18 cellular contexts compared by ENCODE assay signal in the genomic region with DNA sequence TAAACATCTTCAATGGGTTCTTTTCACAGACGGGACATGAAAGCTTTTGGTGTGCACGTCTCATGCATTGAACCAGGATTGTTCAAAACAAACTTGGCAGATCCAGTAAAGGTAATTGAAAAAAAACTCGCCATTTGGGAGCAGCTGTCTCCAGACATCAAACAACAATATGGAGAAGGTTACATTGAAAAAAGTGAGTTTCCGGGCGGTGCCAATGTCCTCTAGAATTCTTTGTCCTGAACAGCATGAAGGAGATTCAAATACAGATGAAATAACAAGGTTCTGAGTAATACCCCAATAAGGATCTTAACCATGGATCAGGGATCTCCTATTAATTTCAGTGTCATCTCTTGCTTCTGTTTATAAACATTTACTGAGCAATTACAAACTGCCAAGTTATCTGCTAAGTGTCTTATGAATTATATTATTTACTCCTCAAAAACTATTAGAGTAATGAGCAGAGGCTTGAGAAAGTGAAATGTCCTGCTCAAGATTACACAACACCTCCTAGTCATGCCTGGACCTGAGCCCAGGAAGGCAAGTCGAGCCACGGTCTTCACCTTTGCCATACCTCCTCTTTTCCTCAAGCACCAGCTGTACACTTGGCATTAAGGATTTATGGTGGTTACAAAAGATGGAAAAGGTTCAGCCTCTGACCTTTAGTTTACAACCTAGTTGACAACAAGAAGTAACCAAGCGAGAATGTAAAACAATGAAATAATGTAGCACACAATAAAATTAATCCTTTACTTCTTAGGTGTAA. TPM values are rescaled to one million over a fixed set of nuclear protein-coding genes. Genes with fewer than 3 reads are reported as not detected.
A peak's percentile ranks its signal among the peaks of the same experiment; 100 is the strongest.
DNase-seq lines count a peak whose midpoint lies in the region; ATAC-seq, FAIRE-seq and TF ChIP-seq lines count a peak whose summit lies in the region.
"Had no signal": no experiment of that assay in that cellular context is flagged by ENCODE, and none has a peak within 500 bp of the region (broad histone marks: within the 10 kb centered on the region; RNA-seq: fewer than 3 reads in every experiment).

No MANE protein-coding gene starts in this region.

- no peak overlapping the region for H2AFZ ChIP-seq in keratinocyte (ENCODE audit: control insufficient read depth, low read length)

- H4K20me1 ChIP-seq in keratinocyte (ENCODE audit: control insufficient read depth, extremely low read depth, insufficient read depth, low read length) = no peaks in the 10 kb centered on the region

- no peaks in the 10 kb centered on the region for H3K9me1 ChIP-seq in keratinocyte (ENCODE audit: control insufficient read depth, extremely low read depth, insufficient read depth, low read length)

- DNase-seq in DMS 273 (lab: John Stamatoyannopoulos, UW; ENCODE audit: unreplicated experiment) (peak; percentile 7), DMS 273 treated with DMSO at 0.1 percent for 48 hours (lab: John Stamatoyannopoulos, UW) (no peak), body of pancreas (peak; percentile 48 to 61 (median 50)), keratinocyte (ENCODE audit: low read depth, low spot score) (no peak), upper lobe of left lung (peak in 1 of 2 donors; percentile 83), ovary (no peak), NCI-H1048 (lab: John Stamatoyannopoulos, UW) (no peak), NAMALWA (ENCODE audit: low spot score) (no peak)
- DNase-seq: erythroblast, Karpas-422, NCI-H2227 treated with DMSO at 0.1 percent for 48 hours, SHP77 had no signal

- H3K27me3 ChIP-seq in body of pancreas = no peaks in the 10 kb centered on the region
- peaks cover 3% of the 10 kb centered on the region for H3K27me3 ChIP-seq in keratinocyte (ENCODE audit: control insufficient read depth, extremely low read depth, insufficient read depth, low read length)
- H3K27me3 ChIP-seq in upper lobe of left lung = no peaks in the 10 kb centered on the region
- H3K27me3 ChIP-seq in ovary = no peaks in the 10 kb centered on the region
- H3K27me3 ChIP-seq: ascending aorta had no signal

- dilution Hi-C loops in keratinocyte (cut with MboI; ENCODE audit: extremely low pct_ligation_motif_present, low sequenced_read_pairs) = no loop called here

- peak; percentile 95 for FAIRE-seq in keratinocyte (lab: Jason Lieb, UNC)
- FAIRE-seq: islet of Langerhans had no signal

- WGBS in body of pancreas, 2 donors = 57 to 59% methylated on average over 8 of the region's 8 CpGs
- 57 to 64% methylated on average over 8 of the region's 8 CpGs for WGBS in upper lobe of left lung, 2 donors
- 63 to 70% (median 67%) methylated on average over 8 of the region's 8 CpGs for WGBS in ovary, 3 donors

- no peaks in the 10 kb centered on the region for H3K4me1 ChIP-seq in body of pancreas
- H3K4me1 ChIP-seq in keratinocyte (ENCODE audit: control insufficient read depth, extremely low read depth, insufficient read depth, low read length) = peaks cover 36% of the 10 kb centered on the region
- peaks cover 0 to 32% (median 5%) of the 10 kb centered on the region in 4 donors for H3K4me1 ChIP-seq in upper lobe of left lung
- H3K4me1 ChIP-seq in ovary (ENCODE audit: insufficient read depth) = no peaks in the 10 kb centered on the region
- H3K4me1 ChIP-seq: ascending aorta, HAP-1 had no signal

- no peaks in the 10 kb centered on the region for H3K79me2 ChIP-seq in keratinocyte (ENCODE audit: control insufficient read depth, insufficient read depth, low read length)

- ATAC-seq in body of pancreas (peak; percentile 63), upper lobe of left lung (ENCODE audit: low FRiP score in 2 of 2) (peak; percentile 63 to 70)

- H3K4me3 ChIP-seq in body of pancreas (no peak overlapping the region), keratinocyte (ENCODE audit: control insufficient read depth in 2 of 3, extremely low read depth in 1 of 3, insufficient read depth in 2 of 3, low read depth in 1 of 3, low read length in 3 of 3) (no peak overlapping the region), upper lobe of left lung (no peak overlapping the region), ovary (no peak overlapping the region)
- H3K4me3 ChIP-seq: ascending aorta, HAP-1 had no signal

- H3K36me3 ChIP-seq in body of pancreas (replicated peaks in 1 of 2; ENCODE audit: insufficient read depth in 1 of 2, low read depth in 2 of 2) = no peaks in the 10 kb centered on the region
- no peaks in the 10 kb centered on the region for H3K36me3 ChIP-seq in keratinocyte (ENCODE audit: control insufficient read depth in 2 of 2, extremely low read depth in 1 of 2, insufficient read depth in 2 of 2, low read length in 2 of 2)
- no peaks in the 10 kb centered on the region for H3K36me3 ChIP-seq in upper lobe of left lung
- no peaks in the 10 kb centered on the region for H3K36me3 ChIP-seq in ovary
- H3K36me3 ChIP-seq: ascending aorta, HAP-1 had no signal

- TF ChIP-seq CTCF in body of pancreas (IDR thresholded peaks at IDR 0.05) = no peak
- no peak for TF ChIP-seq CTCF in keratinocyte (optimal IDR thresholded peaks at IDR 0.05 in 1 of 3, IDR thresholded peaks at IDR 0.05 in 1 of 3, conservative IDR thresholded peaks at IDR 0.05 in 1 of 3; ENCODE audit: extremely low read depth in 1 of 3, insufficient read depth in 2 of 3, low read length in 3 of 3)
- no peak for TF ChIP-seq CTCF in upper lobe of left lung (IDR thresholded peaks at IDR 0.05)
- no peak for TF ChIP-seq CTCF in ovary (IDR thresholded peaks at IDR 0.05)

- peak overlapping the region; percentile 46 for H3K4me2 ChIP-seq in keratinocyte (ENCODE audit: control insufficient read depth, extremely low read depth, insufficient read depth, low read depth, low read length)

- H3K9me3 ChIP-seq in body of pancreas = no peaks in the 10 kb centered on the region
- H3K9me3 ChIP-seq in keratinocyte (ENCODE audit: control insufficient read depth, low read depth, low read length) = no peaks in the 10 kb centered on the region
- no peaks in the 10 kb centered on the region for H3K9me3 ChIP-seq in upper lobe of left lung
- H3K9me3 ChIP-seq in ovary = no peaks in the 10 kb centered on the region
- H3K9me3 ChIP-seq: ascending aorta had no signal

- no peak overlapping the region for H3K9ac ChIP-seq in keratinocyte (ENCODE audit: control insufficient read depth, extremely low read depth, insufficient read depth, low read length)

- TF ChIP-seq EP300 in upper lobe of left lung (IDR thresholded peaks at IDR 0.05) (peak in 1 of 4 donors; percentile 38), ovary (IDR thresholded peaks at IDR 0.05) (no peak)

- TF ChIP-seq POLR2A in body of pancreas (IDR thresholded peaks at IDR 0.05) (no peak), upper lobe of left lung (IDR thresholded peaks at IDR 0.05) (no peak), ovary (IDR thresholded peaks at IDR 0.05) (no peak)

- no peak overlapping the region for H3K27ac ChIP-seq in body of pancreas
- H3K27ac ChIP-seq in keratinocyte (ENCODE audit: control insufficient read depth, insufficient read depth, low read length) = no peak overlapping the region
- H3K27ac ChIP-seq in upper lobe of left lung = peak overlapping the region in 2 of 4 donors; percentile 16 to 33
- H3K27ac ChIP-seq in ovary = no peak overlapping the region
- H3K27ac ChIP-seq: 22Rv1, ascending aorta, VCaP had no signal

- intact Hi-C loops in body of pancreas (cut with DNase I) (no loop called here), ovary (cut with DNase I) (no loop called here)

RNA-seq across cellular contexts. Expression of a gene that starts 22.6 kb away (rescaled TPM):
- total RNA-seq in body of pancreas (1 to 10 TPM in 1 of 2 donors, not detected in 1; 1.0 TPM), upper lobe of left lung (10 to 100 TPM in 1 of 6 donors, 1 to 10 TPM in 5; 2.1 to 24.2 (median 4.6) TPM), ovary (1 to 10 TPM in 1 of 7 donors, under 1 TPM in 5, not detected in 1; 0.23 to 1.6 (median 0.30) TPM)
- polyA plus RNA-seq in keratinocyte (1.9 to 5.0 TPM (median 3.3 TPM) in 3 replicates), ovary (10 to 100 TPM in 1 of 2 donors, under 1 TPM in 1; 0.54 to 19.5 TPM)
- polyA plus RNA-seq in keratinocyte (2011; ENCODE audit: low read depth) = 8.8 TPM
- 1.1 and 2.9 TPM in 2 replicates for polyA plus RNA-seq in keratinocyte (2011; cell fraction: cytosol; rRNA removed)
- 8.6 and 10.2 TPM in 2 replicates for polyA plus RNA-seq in keratinocyte (2011; cell fraction: nucleus; rRNA removed)
- 1.2 and 18.4 TPM in 2 replicates for polyA plus RNA-seq in keratinocyte (2012; ENCODE audit: low replicate concordance)
- 1.9 to 3.0 TPM in 2 of 3 replicates, not detected in the other for polyA minus RNA-seq in keratinocyte
- 3.3 TPM for polyA minus RNA-seq in keratinocyte (2011; cell fraction: cytosol; rRNA and poly(A)+ RNA removed)
- 4.9 and 6.3 TPM in 2 replicates for polyA minus RNA-seq in keratinocyte (2011; cell fraction: nucleus; rRNA and poly(A)+ RNA removed)
- total RNA-seq: ascending aorta, neural crest cell had no signal

Comparison
In these comparisons a context has a peak if more than half of its experiments do, and no peak if none do; other contexts are left out.
1. DNase-seq: peak in DMS 273 (single experiment) and body of pancreas (4 of 4); none in DMS 273 treated with DMSO at 0.1 percent for 48 hours (single experiment), keratinocyte (single experiment), ovary (0 of 5), NCI-H1048 (single experiment) and NAMALWA (single experiment).